Comparison of ENCODE assay signal across 1 cellular context in genomic region chr5:177425801-177426565, GRCh38.
TF ChIP-seq lines count a peak whose summit lies in the region.

No MANE protein-coding gene starts in this region.

TF ChIP-seq in H1, 55 proteins besides CTCF, POLR2A, EP300 and RAD21:
- no peak for TF ChIP-seq CTBP2 (IDR thresholded peaks at IDR 0.05; ENCODE audit: borderline replicate concordance, insufficient read depth, insufficient read length, low read length)
- TF ChIP-seq, protein P1, sequence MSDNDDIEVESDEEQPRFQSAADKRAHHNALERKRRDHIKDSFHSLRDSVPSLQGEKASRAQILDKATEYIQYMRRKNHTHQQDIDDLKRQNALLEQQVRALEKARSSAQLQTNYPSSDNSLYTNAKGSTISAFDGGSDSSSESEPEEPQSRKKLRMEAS (IDR thresholded peaks at IDR 0.05) = peak; percentile 70; the same call in 1 of the 2 replicates
- TF ChIP-seq ATF2 (IDR thresholded peaks at IDR 0.05; ENCODE audit: low read length) = peak; percentile 57
- TF ChIP-seq CBX8 (IDR thresholded peaks at IDR 0.05; ENCODE audit: borderline replicate concordance, low read depth, low read length) = no peak
- peak; percentile 62 for TF ChIP-seq TBP (IDR thresholded peaks at IDR 0.05; ENCODE audit: low read depth, low read length)
- peak; percentile 89; the same call in 1 of the 2 replicates for TF ChIP-seq SP4 (IDR thresholded peaks at IDR 0.05; ENCODE audit: low read length)
- TF ChIP-seq BCL11A (IDR thresholded peaks at IDR 0.05; ENCODE audit: low read depth in 2 of 2, low read length in 2 of 2) = no peak
- peak; percentile 80 for TF ChIP-seq CREB1 (IDR thresholded peaks at IDR 0.05)
- TF ChIP-seq RNF2 (IDR thresholded peaks at IDR 0.05; ENCODE audit: borderline replicate concordance, low read depth, low read length, missing control alignments, poor library complexity, severe bottlenecking) = no peak
- TF ChIP-seq POU5F1 (IDR thresholded peaks at IDR 0.05; ENCODE audit: low read depth, low read length) = no peak
- TF ChIP-seq SP1 (IDR thresholded peaks at IDR 0.05; ENCODE audit: low read depth, low read length) = peak; percentile 97
- no peak; the same call in 1 of the 2 replicates for TF ChIP-seq SIX5 (IDR thresholded peaks at IDR 0.05; ENCODE audit: low read depth, low read length)
- no peak for TF ChIP-seq GTF2F1 (IDR thresholded peaks at IDR 0.05; ENCODE audit: borderline replicate concordance, low read depth, low read length)
- peak; percentile 77 for TF ChIP-seq TAF1 (IDR thresholded peaks at IDR 0.05; ENCODE audit: low read depth, low read length)
- no peak for TF ChIP-seq RFX5 (IDR thresholded peaks at IDR 0.05; ENCODE audit: borderline replicate concordance, low read depth, low read length)
- peak; percentile 100 for TF ChIP-seq KDM1A (IDR thresholded peaks at IDR 0.05; ENCODE audit: borderline replicate concordance, low read length)
- peak; percentile 63; the same call in 1 of the 2 replicates for TF ChIP-seq EGR1 (IDR thresholded peaks at IDR 0.05; ENCODE audit: borderline replicate concordance, low read depth, low read length)
- no peak for TF ChIP-seq JUN (IDR thresholded peaks at IDR 0.05; ENCODE audit: low read depth, low read length)
- no peak for TF ChIP-seq CHD1 (IDR thresholded peaks at IDR 0.05; ENCODE audit: low read depth, low read length)
- no peak for TF ChIP-seq CBX5 (IDR thresholded peaks at IDR 0.05; ENCODE audit: low read depth, low read length)
- TF ChIP-seq, protein P2, sequence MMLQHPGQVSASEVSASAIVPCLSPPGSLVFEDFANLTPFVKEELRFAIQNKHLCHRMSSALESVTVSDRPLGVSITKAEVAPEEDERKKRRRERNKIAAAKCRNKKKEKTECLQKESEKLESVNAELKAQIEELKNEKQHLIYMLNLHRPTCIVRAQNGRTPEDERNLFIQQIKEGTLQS (IDR thresholded peaks at IDR 0.05; ENCODE audit: insufficient read depth, low read depth, low read length) = no peak
- TF ChIP-seq NANOG (IDR thresholded peaks at IDR 0.05; ENCODE audit: insufficient read depth, low read depth, low read length, poor library complexity, severe bottlenecking) = no peak
- TF ChIP-seq, protein P3, sequence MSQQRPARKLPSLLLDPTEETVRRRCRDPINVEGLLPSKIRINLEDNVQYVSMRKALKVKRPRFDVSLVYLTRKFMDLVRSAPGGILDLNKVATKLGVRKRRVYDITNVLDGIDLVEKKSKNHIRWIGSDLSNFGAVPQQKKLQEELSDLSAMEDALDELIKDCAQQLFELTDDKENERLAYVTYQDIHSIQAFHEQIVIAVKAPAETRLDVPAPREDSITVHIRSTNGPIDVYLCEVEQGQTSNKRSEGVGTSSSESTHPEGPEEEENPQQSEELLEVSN (IDR thresholded peaks at IDR 0.05) = peak; percentile 72
- TF ChIP-seq POLR2AphosphoS5 (IDR thresholded peaks at IDR 0.05; ENCODE audit: low read depth, low read length) = peak; percentile 82
- TF ChIP-seq YY1 (IDR thresholded peaks at IDR 0.05; ENCODE audit: low read depth, low read length) = no peak
- TF ChIP-seq NRF1 (IDR thresholded peaks at IDR 0.05; ENCODE audit: low read depth, low read length) = no peak
- peak in 1 of 2 experiments; percentile 72; a peak in 2 of 4 replicates for TF ChIP-seq SIN3A (conservative IDR thresholded peaks at IDR 0.05 in 1 of 2, IDR thresholded peaks at IDR 0.05 in 1 of 2; ENCODE audit: low read depth in 1 of 2, low read length in 2 of 2)
- no peak for TF ChIP-seq SIRT6 (IDR thresholded peaks at IDR 0.05; ENCODE audit: low read length)
- TF ChIP-seq TCF12 (IDR thresholded peaks at IDR 0.05; ENCODE audit: low read depth, low read length) = no peak
- TF ChIP-seq HDAC6 (IDR thresholded peaks at IDR 0.05; ENCODE audit: low read depth, low read length) = no peak
- TF ChIP-seq BACH1 (IDR thresholded peaks at IDR 0.05; ENCODE audit: low read length) = 0 out of 2 replicates have a peak, but pooled peaks have one; percentile 30
- no peak for TF ChIP-seq USF2 (IDR thresholded peaks at IDR 0.05; ENCODE audit: low read length)
- peak; percentile 80 for TF ChIP-seq RBBP5 (IDR thresholded peaks at IDR 0.05; ENCODE audit: borderline replicate concordance, low read depth, low read length)
- TF ChIP-seq CEBPB (IDR thresholded peaks at IDR 0.05; ENCODE audit: low read depth, low read length) = no peak
- TF ChIP-seq CHD2 (IDR thresholded peaks at IDR 0.05; ENCODE audit: low read length) = peak; percentile 87
- TF ChIP-seq SP2 (IDR thresholded peaks at IDR 0.05; ENCODE audit: low read length) = peak; percentile 78
- TF ChIP-seq ASH2L (IDR thresholded peaks at IDR 0.05; ENCODE audit: low read length) = peak; percentile 69
- TF ChIP-seq RXRA (IDR thresholded peaks at IDR 0.05; ENCODE audit: insufficient read depth, low read depth, low read length) = no peak
- TF ChIP-seq BRCA1 (IDR thresholded peaks at IDR 0.05; ENCODE audit: low read depth, low read length) = no peak
- TF ChIP-seq SAP30 (IDR thresholded peaks at IDR 0.05; ENCODE audit: insufficient read depth, insufficient replicate concordance, low read length) = no peak
- TF ChIP-seq, protein P4, sequence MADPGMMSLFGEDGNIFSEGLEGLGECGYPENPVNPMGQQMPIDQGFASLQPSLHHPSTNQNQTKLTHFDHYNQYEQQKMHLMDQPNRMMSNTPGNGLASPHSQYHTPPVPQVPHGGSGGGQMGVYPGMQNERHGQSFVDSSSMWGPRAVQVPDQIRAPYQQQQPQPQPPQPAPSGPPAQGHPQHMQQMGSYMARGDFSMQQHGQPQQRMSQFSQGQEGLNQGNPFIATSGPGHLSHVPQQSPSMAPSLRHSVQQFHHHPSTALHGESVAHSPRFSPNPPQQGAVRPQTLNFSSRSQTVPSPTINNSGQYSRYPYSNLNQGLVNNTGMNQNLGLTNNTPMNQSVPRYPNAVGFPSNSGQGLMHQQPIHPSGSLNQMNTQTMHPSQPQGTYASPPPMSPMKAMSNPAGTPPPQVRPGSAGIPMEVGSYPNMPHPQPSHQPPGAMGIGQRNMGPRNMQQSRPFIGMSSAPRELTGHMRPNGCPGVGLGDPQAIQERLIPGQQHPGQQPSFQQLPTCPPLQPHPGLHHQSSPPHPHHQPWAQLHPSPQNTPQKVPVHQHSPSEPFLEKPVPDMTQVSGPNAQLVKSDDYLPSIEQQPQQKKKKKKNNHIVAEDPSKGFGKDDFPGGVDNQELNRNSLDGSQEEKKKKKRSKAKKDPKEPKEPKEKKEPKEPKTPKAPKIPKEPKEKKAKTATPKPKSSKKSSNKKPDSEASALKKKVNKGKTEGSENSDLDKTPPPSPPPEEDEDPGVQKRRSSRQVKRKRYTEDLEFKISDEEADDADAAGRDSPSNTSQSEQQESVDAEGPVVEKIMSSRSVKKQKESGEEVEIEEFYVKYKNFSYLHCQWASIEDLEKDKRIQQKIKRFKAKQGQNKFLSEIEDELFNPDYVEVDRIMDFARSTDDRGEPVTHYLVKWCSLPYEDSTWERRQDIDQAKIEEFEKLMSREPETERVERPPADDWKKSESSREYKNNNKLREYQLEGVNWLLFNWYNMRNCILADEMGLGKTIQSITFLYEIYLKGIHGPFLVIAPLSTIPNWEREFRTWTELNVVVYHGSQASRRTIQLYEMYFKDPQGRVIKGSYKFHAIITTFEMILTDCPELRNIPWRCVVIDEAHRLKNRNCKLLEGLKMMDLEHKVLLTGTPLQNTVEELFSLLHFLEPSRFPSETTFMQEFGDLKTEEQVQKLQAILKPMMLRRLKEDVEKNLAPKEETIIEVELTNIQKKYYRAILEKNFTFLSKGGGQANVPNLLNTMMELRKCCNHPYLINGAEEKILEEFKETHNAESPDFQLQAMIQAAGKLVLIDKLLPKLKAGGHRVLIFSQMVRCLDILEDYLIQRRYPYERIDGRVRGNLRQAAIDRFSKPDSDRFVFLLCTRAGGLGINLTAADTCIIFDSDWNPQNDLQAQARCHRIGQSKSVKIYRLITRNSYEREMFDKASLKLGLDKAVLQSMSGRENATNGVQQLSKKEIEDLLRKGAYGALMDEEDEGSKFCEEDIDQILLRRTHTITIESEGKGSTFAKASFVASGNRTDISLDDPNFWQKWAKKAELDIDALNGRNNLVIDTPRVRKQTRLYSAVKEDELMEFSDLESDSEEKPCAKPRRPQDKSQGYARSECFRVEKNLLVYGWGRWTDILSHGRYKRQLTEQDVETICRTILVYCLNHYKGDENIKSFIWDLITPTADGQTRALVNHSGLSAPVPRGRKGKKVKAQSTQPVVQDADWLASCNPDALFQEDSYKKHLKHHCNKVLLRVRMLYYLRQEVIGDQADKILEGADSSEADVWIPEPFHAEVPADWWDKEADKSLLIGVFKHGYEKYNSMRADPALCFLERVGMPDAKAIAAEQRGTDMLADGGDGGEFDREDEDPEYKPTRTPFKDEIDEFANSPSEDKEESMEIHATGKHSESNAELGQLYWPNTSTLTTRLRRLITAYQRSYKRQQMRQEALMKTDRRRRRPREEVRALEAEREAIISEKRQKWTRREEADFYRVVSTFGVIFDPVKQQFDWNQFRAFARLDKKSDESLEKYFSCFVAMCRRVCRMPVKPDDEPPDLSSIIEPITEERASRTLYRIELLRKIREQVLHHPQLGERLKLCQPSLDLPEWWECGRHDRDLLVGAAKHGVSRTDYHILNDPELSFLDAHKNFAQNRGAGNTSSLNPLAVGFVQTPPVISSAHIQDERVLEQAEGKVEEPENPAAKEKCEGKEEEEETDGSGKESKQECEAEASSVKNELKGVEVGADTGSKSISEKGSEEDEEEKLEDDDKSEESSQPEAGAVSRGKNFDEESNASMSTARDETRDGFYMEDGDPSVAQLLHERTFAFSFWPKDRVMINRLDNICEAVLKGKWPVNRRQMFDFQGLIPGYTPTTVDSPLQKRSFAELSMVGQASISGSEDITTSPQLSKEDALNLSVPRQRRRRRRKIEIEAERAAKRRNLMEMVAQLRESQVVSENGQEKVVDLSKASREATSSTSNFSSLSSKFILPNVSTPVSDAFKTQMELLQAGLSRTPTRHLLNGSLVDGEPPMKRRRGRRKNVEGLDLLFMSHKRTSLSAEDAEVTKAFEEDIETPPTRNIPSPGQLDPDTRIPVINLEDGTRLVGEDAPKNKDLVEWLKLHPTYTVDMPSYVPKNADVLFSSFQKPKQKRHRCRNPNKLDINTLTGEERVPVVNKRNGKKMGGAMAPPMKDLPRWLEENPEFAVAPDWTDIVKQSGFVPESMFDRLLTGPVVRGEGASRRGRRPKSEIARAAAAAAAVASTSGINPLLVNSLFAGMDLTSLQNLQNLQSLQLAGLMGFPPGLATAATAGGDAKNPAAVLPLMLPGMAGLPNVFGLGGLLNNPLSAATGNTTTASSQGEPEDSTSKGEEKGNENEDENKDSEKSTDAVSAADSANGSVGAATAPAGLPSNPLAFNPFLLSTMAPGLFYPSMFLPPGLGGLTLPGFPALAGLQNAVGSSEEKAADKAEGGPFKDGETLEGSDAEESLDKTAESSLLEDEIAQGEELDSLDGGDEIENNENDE (IDR thresholded peaks at IDR 0.05; ENCODE audit: insufficient replicate concordance, low read length) = no peak
- TF ChIP-seq KDM5A (IDR thresholded peaks at IDR 0.05; ENCODE audit: low read length) = no peak
- no peak for TF ChIP-seq EZH2 (IDR thresholded peaks at IDR 0.05; ENCODE audit: low read depth, low read length, severe bottlenecking)
- peak; percentile 37 for TF ChIP-seq TAF7 (optimal IDR thresholded peaks at IDR 0.05; ENCODE audit: borderline replicate concordance, low read depth, low read length)
- TF ChIP-seq ZNF274 (IDR thresholded peaks at IDR 0.05; ENCODE audit: borderline replicate concordance, extremely low read depth, low read length) = no peak
- no peak for TF ChIP-seq JUND (IDR thresholded peaks at IDR 0.05; ENCODE audit: low read length)
- TF ChIP-seq GABPA (IDR thresholded peaks at IDR 0.05; ENCODE audit: borderline replicate concordance, insufficient read depth, low read length) = no peak; the same call in 1 of the 2 replicates
- TF ChIP-seq MAFK (IDR thresholded peaks at IDR 0.05; ENCODE audit: low read depth, low read length) = no peak
- peak; percentile 71 for TF ChIP-seq KDM4A (IDR thresholded peaks at IDR 0.05; ENCODE audit: low read depth, low read length, severe bottlenecking)
- TF ChIP-seq HDAC2 (IDR thresholded peaks at IDR 0.05; ENCODE audit: borderline replicate concordance in 1 of 2, low read depth in 2 of 2, low read length in 2 of 2) = peak in 1 of 2 experiments; percentile 98; a peak in 2 of 4 replicates
- no peak for TF ChIP-seq TEAD4 (IDR thresholded peaks at IDR 0.05; ENCODE audit: low read depth, low read length)
- peak; percentile 97 for TF ChIP-seq PHF8 (conservative IDR thresholded peaks at IDR 0.05; ENCODE audit: low read depth, low read length)
- TF ChIP-seq SRF (IDR thresholded peaks at IDR 0.05; ENCODE audit: low read depth, low read length) = peak; percentile 98
